ENCODE assay signal across 1 cellular context in the genomic region with DNA sequence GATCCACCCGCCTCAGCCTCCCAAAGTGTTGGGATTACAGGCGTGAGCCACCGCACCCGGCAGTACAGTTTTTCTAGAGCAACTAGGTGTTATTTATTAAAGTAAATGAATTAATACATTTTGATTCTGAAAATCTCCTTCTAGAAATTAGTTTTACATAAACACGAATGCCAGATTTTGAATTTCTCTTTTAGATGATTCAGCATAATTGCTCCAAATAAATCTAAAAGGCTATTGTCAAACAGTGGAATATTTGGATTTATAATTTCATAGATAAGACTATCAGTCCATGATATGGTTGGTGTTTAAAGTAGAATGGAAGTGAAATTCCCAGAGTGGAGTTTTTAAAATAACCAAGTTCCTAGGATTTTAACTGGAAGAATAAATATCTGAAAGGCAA.
TF ChIP-seq lines count a peak whose summit lies in the region.

No MANE protein-coding gene starts in this region.

TF ChIP-seq in GM23338, 12 proteins besides CTCF, POLR2A, EP300 and RAD21:
- TF ChIP-seq ZNF331 (CRISPR knock-in tag; IDR thresholded peaks at IDR 0.05; ENCODE audit: low read depth), result no peak
- TF ChIP-seq, protein P1, sequence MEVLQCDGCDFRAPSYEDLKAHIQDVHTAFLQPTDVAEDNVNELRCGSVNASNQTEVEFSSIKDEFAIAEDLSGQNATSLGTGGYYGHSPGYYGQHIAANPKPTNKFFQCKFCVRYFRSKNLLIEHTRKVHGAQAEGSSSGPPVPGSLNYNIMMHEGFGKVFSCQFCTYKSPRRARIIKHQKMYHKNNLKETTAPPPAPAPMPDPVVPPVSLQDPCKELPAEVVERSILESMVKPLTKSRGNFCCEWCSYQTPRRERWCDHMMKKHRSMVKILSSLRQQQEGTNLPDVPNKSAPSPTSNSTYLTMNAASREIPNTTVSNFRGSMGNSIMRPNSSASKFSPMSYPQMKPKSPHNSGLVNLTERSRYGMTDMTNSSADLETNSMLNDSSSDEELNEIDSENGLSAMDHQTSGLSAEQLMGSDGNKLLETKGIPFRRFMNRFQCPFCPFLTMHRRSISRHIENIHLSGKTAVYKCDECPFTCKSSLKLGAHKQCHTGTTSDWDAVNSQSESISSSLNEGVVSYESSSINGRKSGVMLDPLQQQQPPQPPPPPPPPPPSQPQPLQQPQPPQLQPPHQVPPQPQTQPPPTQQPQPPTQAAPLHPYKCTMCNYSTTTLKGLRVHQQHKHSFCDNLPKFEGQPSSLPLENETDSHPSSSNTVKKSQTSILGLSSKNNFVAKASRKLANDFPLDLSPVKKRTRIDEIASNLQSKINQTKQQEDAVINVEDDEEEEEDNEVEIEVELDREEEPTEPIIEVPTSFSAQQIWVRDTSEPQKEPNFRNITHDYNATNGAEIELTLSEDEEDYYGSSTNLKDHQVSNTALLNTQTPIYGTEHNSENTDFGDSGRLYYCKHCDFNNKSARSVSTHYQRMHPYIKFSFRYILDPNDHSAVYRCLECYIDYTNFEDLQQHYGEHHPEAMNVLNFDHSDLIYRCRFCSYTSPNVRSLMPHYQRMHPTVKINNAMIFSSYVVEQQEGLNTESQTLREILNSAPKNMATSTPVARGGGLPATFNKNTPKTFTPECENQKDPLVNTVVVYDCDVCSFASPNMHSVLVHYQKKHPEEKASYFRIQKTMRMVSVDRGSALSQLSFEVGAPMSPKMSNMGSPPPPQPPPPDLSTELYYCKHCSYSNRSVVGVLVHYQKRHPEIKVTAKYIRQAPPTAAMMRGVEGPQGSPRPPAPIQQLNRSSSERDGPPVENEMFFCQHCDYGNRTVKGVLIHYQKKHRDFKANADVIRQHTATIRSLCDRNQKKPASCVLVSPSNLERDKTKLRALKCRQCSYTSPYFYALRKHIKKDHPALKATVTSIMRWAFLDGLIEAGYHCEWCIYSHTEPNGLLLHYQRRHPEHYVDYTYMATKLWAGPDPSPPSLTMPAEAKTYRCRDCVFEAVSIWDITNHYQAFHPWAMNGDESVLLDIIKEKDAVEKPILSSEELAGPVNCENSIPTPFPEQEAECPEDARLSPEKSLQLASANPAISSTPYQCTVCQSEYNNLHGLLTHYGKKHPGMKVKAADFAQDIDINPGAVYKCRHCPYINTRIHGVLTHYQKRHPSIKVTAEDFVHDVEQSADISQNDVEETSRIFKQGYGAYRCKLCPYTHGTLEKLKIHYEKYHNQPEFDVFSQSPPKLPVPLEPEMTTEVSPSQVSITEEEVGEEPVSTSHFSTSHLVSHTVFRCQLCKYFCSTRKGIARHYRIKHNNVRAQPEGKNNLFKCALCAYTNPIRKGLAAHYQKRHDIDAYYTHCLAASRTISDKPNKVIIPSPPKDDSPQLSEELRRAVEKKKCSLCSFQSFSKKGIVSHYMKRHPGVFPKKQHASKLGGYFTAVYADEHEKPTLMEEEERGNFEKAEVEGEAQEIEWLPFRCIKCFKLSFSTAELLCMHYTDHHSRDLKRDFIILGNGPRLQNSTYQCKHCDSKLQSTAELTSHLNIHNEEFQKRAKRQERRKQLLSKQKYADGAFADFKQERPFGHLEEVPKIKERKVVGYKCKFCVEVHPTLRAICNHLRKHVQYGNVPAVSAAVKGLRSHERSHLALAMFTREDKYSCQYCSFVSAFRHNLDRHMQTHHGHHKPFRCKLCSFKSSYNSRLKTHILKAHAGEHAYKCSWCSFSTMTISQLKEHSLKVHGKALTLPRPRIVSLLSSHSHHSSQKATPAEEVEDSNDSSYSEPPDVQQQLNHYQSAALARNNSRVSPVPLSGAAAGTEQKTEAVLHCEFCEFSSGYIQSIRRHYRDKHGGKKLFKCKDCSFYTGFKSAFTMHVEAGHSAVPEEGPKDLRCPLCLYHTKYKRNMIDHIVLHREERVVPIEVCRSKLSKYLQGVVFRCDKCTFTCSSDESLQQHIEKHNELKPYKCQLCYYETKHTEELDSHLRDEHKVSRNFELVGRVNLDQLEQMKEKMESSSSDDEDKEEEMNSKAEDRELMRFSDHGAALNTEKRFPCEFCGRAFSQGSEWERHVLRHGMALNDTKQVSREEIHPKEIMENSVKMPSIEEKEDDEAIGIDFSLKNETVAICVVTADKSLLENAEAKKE (CRISPR knock-in tag; IDR thresholded peaks at IDR 0.05), result no peak
